In genomic region chr16:12661656-12662172, GRCh38 we compare ENCODE assay signal across 10 cellular contexts.
A peak's percentile ranks its signal among the peaks of the same experiment; 100 is the strongest.
DNase-seq lines count a peak whose midpoint lies in the region; ATAC-seq, FAIRE-seq and TF ChIP-seq lines count a peak whose summit lies in the region.
"Had no signal": no experiment of that assay in that cellular context is flagged by ENCODE, and none has a peak within 500 bp of the region (broad histone marks: within the 10 kb centered on the region; RNA-seq: fewer than 3 reads in every experiment).

No MANE protein-coding gene starts in this region.

- no peaks in the 10 kb centered on the region for H3K27me3 Mint-ChIP-seq in Calu3 (ENCODE audit: unreplicated experiment)
- H3K27me3 Mint-ChIP-seq in activated CD8-positive, alpha-beta T cell treated with anti-CD3 and anti-CD28 coated beads, Interleukin-2, amount 10 ng/mL, durations not matched to agents 7 days and 5 days (ENCODE audit: low read depth), result no peaks in the 10 kb centered on the region

- H3K36me3 Mint-ChIP-seq in Calu3 (ENCODE audit: insufficient read depth, unreplicated experiment), result no peaks in the 10 kb centered on the region
- H3K36me3 Mint-ChIP-seq in activated CD8-positive, alpha-beta T cell treated with anti-CD3 and anti-CD28 coated beads, Interleukin-2, amount 10 ng/mL, durations not matched to agents 7 days and 5 days (ENCODE audit: low read depth), result peaks cover 24% of the 10 kb centered on the region

- no TSS peak for BruUV-seq in Calu3 (replicated peaks; lab: Mats Ljungman, UMichigan)

- peak; percentile 49 for DNase-seq in Calu3
- peak; percentile 47 for DNase-seq in KBM-7
- DNase-seq in activated CD8-positive, alpha-beta T cell treated with anti-CD3 and anti-CD28 coated beads, Interleukin-2, amount 10 ng/mL, durations not matched to agents 7 days and 5 days, result peak; percentile 62
- peak; percentile 31 for DNase-seq in kidney tubule cell (ENCODE audit: low spot score)
- DNase-seq in RCC 7860 (ENCODE audit: low spot score), result no peak
- DNase-seq: NCI-H2107 had no signal

- H3K27ac Mint-ChIP-seq in Calu3 (ENCODE audit: unreplicated experiment), result no peak overlapping the region
- no peak overlapping the region for H3K27ac Mint-ChIP-seq in activated CD8-positive, alpha-beta T cell treated with anti-CD3 and anti-CD28 coated beads, Interleukin-2, amount 10 ng/mL, durations not matched to agents 7 days and 5 days
- H3K27ac Mint-ChIP-seq: nephron had no signal

- no peak for FAIRE-seq in RCC 7860 (lab: Jason Lieb, UNC)

- H3K4me3 Mint-ChIP-seq in Calu3 (ENCODE audit: low read depth, unreplicated experiment), result no peak overlapping the region
- no peak overlapping the region for H3K4me3 Mint-ChIP-seq in activated CD8-positive, alpha-beta T cell treated with anti-CD3 and anti-CD28 coated beads, Interleukin-2, amount 10 ng/mL, durations not matched to agents 7 days and 5 days
- H3K4me3 Mint-ChIP-seq: nephron had no signal

- POLR2A ChIA-PET in activated CD8-positive, alpha-beta T cell treated with anti-CD3 and anti-CD28 coated beads, Interleukin-2, amount 10 ng/mL, durations not matched to agents 7 days and 5 days (lab: Charles Lee), result interaction anchor here (0.8 kb wide), 1 partner anchor 23 kb away, joined by 3 read pairs; no protein-coding TSS in a partner anchor

- H3K4me1 Mint-ChIP-seq in Calu3 (ENCODE audit: low read depth, unreplicated experiment), result no peaks in the 10 kb centered on the region
- no peaks in the 10 kb centered on the region for H3K4me1 Mint-ChIP-seq in activated CD8-positive, alpha-beta T cell treated with anti-CD3 and anti-CD28 coated beads, Interleukin-2, amount 10 ng/mL, durations not matched to agents 7 days and 5 days (ENCODE audit: low read depth)
- H3K4me1 Mint-ChIP-seq: nephron had no signal

- intact Hi-C loops in Calu3 (cut with micrococcal nuclease; ENCODE audit: unreplicated experiment), result no loop called here

- ATAC-seq in activated CD8-positive, alpha-beta T cell treated with anti-CD3 and anti-CD28 coated beads, Interleukin-2, amount 10 ng/mL, durations not matched to agents 7 days and 5 days, result peak; percentile 36
- ATAC-seq in GM21529 (IDR thresholded peaks at IDR 0.05; ENCODE audit: unreplicated experiment) (no peak), HG03354 (IDR thresholded peaks at IDR 0.05; ENCODE audit: poor library complexity, severe bottlenecking, unreplicated experiment) (no peak), GM18873 (IDR thresholded peaks at IDR 0.05; ENCODE audit: low FRiP score, unreplicated experiment) (no peak)

- H3K9me3 Mint-ChIP-seq in Calu3 (ENCODE audit: low read depth, unreplicated experiment), result peaks cover 3% of the 10 kb centered on the region
- peaks cover 10% of the 10 kb centered on the region for H3K9me3 Mint-ChIP-seq in activated CD8-positive, alpha-beta T cell treated with anti-CD3 and anti-CD28 coated beads, Interleukin-2, amount 10 ng/mL, durations not matched to agents 7 days and 5 days (ENCODE audit: insufficient read depth)

- in situ Hi-C loops in KBM-7 (cut with MboI; ENCODE audit: low pct_unique_long_range_greater_than_20kb, low sequenced_read_pairs), result no loop called here

- CTCF ChIA-PET in Calu3 (lab: Charles Lee), result no interaction called here
- CTCF ChIA-PET in activated CD8-positive, alpha-beta T cell treated with anti-CD3 and anti-CD28 coated beads, Interleukin-2, amount 10 ng/mL, durations not matched to agents 7 days and 5 days (lab: Charles Lee), result interaction anchor here (0.6 kb wide), 1 partner anchor 135 kb away, joined by 5 read pairs; no protein-coding TSS in a partner anchor

- no peak for TF ChIP-seq CTCF in Calu3 (IDR thresholded peaks at IDR 0.05; ENCODE audit: unreplicated experiment)
